In the genomic region with DNA sequence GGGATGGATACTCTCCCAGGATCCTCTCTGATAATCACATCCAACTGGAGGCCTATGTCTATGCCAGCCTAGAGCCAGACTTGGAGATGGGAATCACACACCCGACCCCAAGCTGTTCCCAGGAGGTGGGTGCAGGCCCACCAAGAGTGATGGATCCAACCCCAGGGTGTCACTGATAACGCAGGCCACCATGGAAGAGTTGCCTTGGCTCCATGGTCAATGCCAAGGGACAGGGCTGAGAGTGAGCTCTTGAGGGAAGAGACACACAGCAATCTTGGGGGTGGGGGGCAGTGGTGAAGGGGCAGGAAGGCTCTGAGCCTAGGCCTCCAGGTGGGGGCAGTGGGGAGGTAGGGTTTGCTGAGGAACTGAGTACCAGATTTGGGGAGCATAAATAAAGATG, we compare ENCODE assay signal across 13 cellular contexts. TPM values are rescaled to one million over a fixed set of nuclear protein-coding genes. Genes with fewer than 3 reads are reported as not detected.
"Had no signal": no experiment of that assay in that cellular context is flagged by ENCODE, and none has a peak within 500 bp of the region (broad histone marks: within the 10 kb centered on the region; RNA-seq: fewer than 3 reads in every experiment).

No MANE protein-coding gene starts in this region.

- DNase-seq: activated CD4-positive, alpha-beta memory T cell treated with anti-CD3 and anti-CD28 coated beads, Interleukin-2, amount 10 ng/mL, durations not matched to agents 7 days and 5 days; activated naive CD4-positive, alpha-beta T cell treated with Interleukin-2 at 50 U/mL for 16 hours; dorsolateral prefrontal cortex; left ventricle myocardium inferior; natural killer cell; small intestine; stimulated activated CD4-positive, alpha-beta T cell treated with anti-CD3 and anti-CD28 coated beads, Interleukin-4, amount 100 ng/mL, for 4 hours; stimulated activated naive CD8-positive, alpha-beta T cell treated with anti-CD3 and anti-CD28 coated beads, Interleukin-15, Interleukin-2, amounts not matched to agents 100 U/mL and 50 U/mL, for 24 hours; upper lobe of right lung had no signal

- H3K4me1 ChIP-seq: ascending aorta, suprapubic skin, upper lobe of right lung had no signal

- H3K27ac Mint-ChIP-seq: activated CD4-positive, alpha-beta memory T cell treated with anti-CD3 and anti-CD28 coated beads, Interleukin-2, amount 10 ng/mL, durations not matched to agents 7 days and 5 days; natural killer cell had no signal

- H3K27ac ChIP-seq: ascending aorta, hepatocyte, left ventricle myocardium inferior, SK-N-MC, suprapubic skin, upper lobe of right lung had no signal

- H3K36me3 Mint-ChIP-seq: natural killer cell had no signal

- H3K4me1 Mint-ChIP-seq: activated CD4-positive, alpha-beta memory T cell treated with anti-CD3 and anti-CD28 coated beads, Interleukin-2, amount 10 ng/mL, durations not matched to agents 7 days and 5 days; natural killer cell had no signal

- H3K27me3 ChIP-seq: ascending aorta, dorsolateral prefrontal cortex, hepatocyte, suprapubic skin, upper lobe of right lung had no signal

- H3K4me3 ChIP-seq: ascending aorta, dorsolateral prefrontal cortex, hepatocyte, left ventricle myocardium inferior, SK-N-MC, suprapubic skin, upper lobe of right lung had no signal

- H3K9me3 ChIP-seq: ascending aorta, left ventricle myocardium inferior, suprapubic skin, upper lobe of right lung had no signal

- H3K9me3 Mint-ChIP-seq: activated CD4-positive, alpha-beta memory T cell treated with anti-CD3 and anti-CD28 coated beads, Interleukin-2, amount 10 ng/mL, durations not matched to agents 7 days and 5 days; natural killer cell had no signal

- H3K4me3 Mint-ChIP-seq: activated CD4-positive, alpha-beta memory T cell treated with anti-CD3 and anti-CD28 coated beads, Interleukin-2, amount 10 ng/mL, durations not matched to agents 7 days and 5 days; natural killer cell had no signal

- H3K36me3 ChIP-seq: upper lobe of right lung had no signal

- H3K27me3 Mint-ChIP-seq: activated CD4-positive, alpha-beta memory T cell treated with anti-CD3 and anti-CD28 coated beads, Interleukin-2, amount 10 ng/mL, durations not matched to agents 7 days and 5 days had no signal

RNA-seq across cellular contexts. Expression of a gene that starts 16.9 kb away (rescaled TPM):
- total RNA-seq: natural killer cell had no signal
